ENCODE assay signal across 10 cellular contexts in genomic region chr1:159881930-159882839, GRCh38. TPM values are rescaled to one million over a fixed set of nuclear protein-coding genes. Genes with fewer than 3 reads are reported as not detected.
DNase-seq lines count a peak whose midpoint lies in the region; ATAC-seq and TF ChIP-seq lines count a peak whose summit lies in the region.
"Had no signal": no experiment of that assay in that cellular context is flagged by ENCODE, and none has a peak within 500 bp of the region (broad histone marks: within the 10 kb centered on the region; RNA-seq: fewer than 3 reads in every experiment).

No MANE protein-coding gene starts in this region.

- no peaks in the 10 kb centered on the region for H3K36me3 ChIP-seq in parathyroid adenoma (ENCODE audit: control insufficient read depth, insufficient read depth, low read length)
- H3K36me3 ChIP-seq: gastrocnemius medialis, upper lobe of left lung had no signal

- no peak for TF ChIP-seq CTCF in parathyroid adenoma (IDR thresholded peaks at IDR 0.05)

- H3K4me2 ChIP-seq in parathyroid adenoma (ENCODE audit: low read length) = no peak overlapping the region

- no peaks in the 10 kb centered on the region for H3K79me2 ChIP-seq in parathyroid adenoma

- peak; percentile 95 for DNase-seq in COR-L47 (lab: John Stamatoyannopoulos, UW)
- peak; percentile 98 for DNase-seq in LoVo (ENCODE audit: low spot score)
- DNase-seq in RPMI7951 (ENCODE audit: low read depth) = peak; percentile 99
- peak; percentile 99 for DNase-seq in epithelial cell of prostate (ENCODE audit: low read depth, low spot score)
- no peak for DNase-seq in NCI-H1694 treated with DMSO at 0.1 percent for 48 hours (lab: John Stamatoyannopoulos, UW)

- H3K9ac ChIP-seq in parathyroid adenoma = no peak overlapping the region

- no peaks in the 10 kb centered on the region for H3K9me3 ChIP-seq in parathyroid adenoma (ENCODE audit: control insufficient read depth, low read length)
- H3K9me3 ChIP-seq: gastrocnemius medialis, upper lobe of left lung had no signal

- no peak overlapping the region for H3K4me3 ChIP-seq in parathyroid adenoma (ENCODE audit: low read depth, low read length)
- H3K4me3 ChIP-seq: gastrocnemius medialis, upper lobe of left lung had no signal

- ATAC-seq in HG02840 (IDR thresholded peaks at IDR 0.05; ENCODE audit: low FRiP score, unreplicated experiment) (no peak), GM21528 (IDR thresholded peaks at IDR 0.05; ENCODE audit: low FRiP score, unreplicated experiment) (no peak)

- peak overlapping the region; percentile 90 for H3K27ac ChIP-seq in epithelial cell of prostate
- H3K27ac ChIP-seq in parathyroid adenoma = no peak overlapping the region
- H3K27ac ChIP-seq: gastrocnemius medialis, upper lobe of left lung had no signal

- H3K27me3 ChIP-seq in parathyroid adenoma (ENCODE audit: control insufficient read depth, insufficient read depth, low read length) = no peaks in the 10 kb centered on the region
- H3K27me3 ChIP-seq: gastrocnemius medialis, upper lobe of left lung had no signal

- H3K4me1 ChIP-seq in parathyroid adenoma = peaks cover 7% of the 10 kb centered on the region
- H3K4me1 ChIP-seq: gastrocnemius medialis had no signal

- H2AFZ ChIP-seq in parathyroid adenoma = peak overlapping the region; percentile 1

RNA-seq across cellular contexts. Expression of gene CFAP45, which starts 17.8 kb away (rescaled TPM):
- 2.2 and 2.9 TPM in 2 replicates for total RNA-seq in RPMI7951 (2014; rRNA removed; shearing (Covaris generic))
- total RNA-seq: gastrocnemius medialis had no signal

RNA-seq across cellular contexts. Expression of gene VSIG8, which starts 19.7 kb away (rescaled TPM):
- total RNA-seq in RPMI7951 (2014; rRNA removed; shearing (Covaris generic)) = 0.20 TPM in 1 of 2 replicates, not detected in the other
- total RNA-seq: gastrocnemius medialis had no signal

RNA-seq across cellular contexts. Expression of gene TAGLN2, which starts 43.1 kb away (rescaled TPM):
- 811 and 1,008 TPM in 2 replicates for total RNA-seq in RPMI7951 (2014; rRNA removed; shearing (Covaris generic))

RNA-seq across cellular contexts. Expression of gene SLAMF8, which starts 55.5 kb away (rescaled TPM):
- total RNA-seq in RPMI7951 (2014; rRNA removed; shearing (Covaris generic)) = 1.5 and 2.6 TPM in 2 replicates
